ENCODE assay signal across 30 cellular contexts in the genomic region with DNA sequence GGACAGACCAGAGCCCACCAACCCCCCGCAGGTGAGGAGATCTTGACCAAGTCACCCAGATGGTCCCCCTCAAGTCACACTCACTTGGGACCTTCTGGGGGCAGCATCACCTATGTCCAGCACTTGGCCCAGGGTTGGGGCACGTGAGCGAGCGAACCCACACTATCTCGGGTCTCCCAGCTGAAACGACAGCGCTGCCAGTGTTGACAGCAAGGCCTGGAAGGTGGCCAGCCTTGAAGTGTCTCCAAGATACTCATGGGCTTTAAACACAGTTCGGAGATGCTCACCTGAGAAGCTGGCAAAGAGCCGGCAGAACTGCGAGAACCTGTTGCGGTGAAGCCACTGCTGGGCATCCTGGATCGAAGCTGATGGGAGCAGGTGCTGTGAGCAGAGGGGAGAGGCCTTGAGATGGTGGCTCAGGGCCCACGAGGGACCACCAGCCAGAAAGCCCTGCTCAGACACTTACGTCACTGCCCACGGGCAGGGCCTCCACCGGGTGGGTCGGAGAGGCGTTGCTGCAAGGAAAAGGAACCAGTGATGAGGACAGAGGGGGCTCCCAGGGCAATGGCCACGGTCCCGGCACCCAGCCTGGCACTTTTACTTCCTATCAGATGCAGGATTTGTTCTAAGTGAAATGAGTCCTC. TPM values are rescaled to one million over a fixed set of nuclear protein-coding genes. Genes with fewer than 3 reads are reported as not detected.
"Had no signal": no experiment of that assay in that cellular context is flagged by ENCODE, and none has a peak within 500 bp of the region (broad histone marks: within the 10 kb centered on the region; RNA-seq: fewer than 3 reads in every experiment).

No MANE protein-coding gene starts in this region.

- DNase-seq: activated CD4-positive, alpha-beta T cell treated with anti-CD3 and anti-CD28 coated beads for 48 hours; activated CD4-positive, alpha-beta T cell treated with anti-CD3 and anti-CD28 coated beads, Interleukin-2, amount 50 U/mL, for 48 hours; activated CD8-positive, alpha-beta memory T cell treated with anti-CD3 and anti-CD28 coated beads for 24 hours; activated gamma-delta T cell; activated naive CD4-positive, alpha-beta T cell treated with anti-CD3 and anti-CD28 coated beads, Interleukin-2, amount 10 ng/mL, durations not matched to agents 7 days and 5 days; activated naive CD8-positive, alpha-beta T cell treated with anti-CD3 and anti-CD28 coated beads, Interleukin-2, amount 10 ng/mL, durations not matched to agents 7 days and 5 days; cortex of kidney; effector memory CD8-positive, alpha-beta T cell; erythroblast; gastrocnemius medialis; glutamatergic neuron; hippocampal formation; left colon; nephron progenitor cell; stimulated activated naive CD4-positive, alpha-beta T cell; SW 1271; T-helper 9 cell; WERI-Rb-1 had no signal

- H3K27me3 Mint-ChIP-seq: activated naive CD8-positive, alpha-beta T cell treated with anti-CD3 and anti-CD28 coated beads, Interleukin-2, amount 10 ng/mL, durations not matched to agents 7 days and 5 days had no signal

- H3K4me3 Mint-ChIP-seq: activated naive CD4-positive, alpha-beta T cell treated with anti-CD3 and anti-CD28 coated beads, Interleukin-2, amount 10 ng/mL, durations not matched to agents 7 days and 5 days; activated naive CD8-positive, alpha-beta T cell treated with anti-CD3 and anti-CD28 coated beads, Interleukin-2, amount 10 ng/mL, durations not matched to agents 7 days and 5 days; brain; effector memory CD8-positive, alpha-beta T cell; nephron progenitor cell; T-helper 1 cell treated with Interleukin-12 subunit alpha and Interleukin-12 subunit beta and Interleukin-4 antibody, amounts not matched to agents 30 μg/mL and 1 μg/mL, for 36 hours had no signal

- H3K27ac ChIP-seq: ascending aorta, cardiac muscle cell, gastrocnemius medialis, pancreas, psoas muscle, suprapubic skin, tibial nerve, WERI-Rb-1 had no signal

- H3K4me3 ChIP-seq: ascending aorta, cardiac muscle cell, gastrocnemius medialis, mucosa of descending colon, pancreas, psoas muscle, suprapubic skin, tibial nerve had no signal

- H3K36me3 ChIP-seq: ascending aorta, cardiac muscle cell, gastrocnemius medialis, pancreas, tibial nerve had no signal

- H3K4me1 Mint-ChIP-seq: activated naive CD4-positive, alpha-beta T cell treated with anti-CD3 and anti-CD28 coated beads, Interleukin-2, amount 10 ng/mL, durations not matched to agents 7 days and 5 days; activated naive CD8-positive, alpha-beta T cell treated with anti-CD3 and anti-CD28 coated beads, Interleukin-2, amount 10 ng/mL, durations not matched to agents 7 days and 5 days had no signal

- ATAC-seq: activated CD4-positive, CD25-positive, alpha-beta regulatory T cell treated with anti-CD3 and anti-CD28 coated beads, Interleukin-2, amount 50 U/mL, for 24 hours; effector memory CD8-positive, alpha-beta T cell; gastrocnemius medialis; left colon; mucosa of descending colon; pancreas had no signal

- H3K27me3 ChIP-seq: ascending aorta, cardiac muscle cell, gastrocnemius medialis, pancreas, suprapubic skin, tibial nerve had no signal

- H3K9me3 Mint-ChIP-seq: activated naive CD4-positive, alpha-beta T cell treated with anti-CD3 and anti-CD28 coated beads, Interleukin-2, amount 10 ng/mL, durations not matched to agents 7 days and 5 days; activated naive CD8-positive, alpha-beta T cell treated with anti-CD3 and anti-CD28 coated beads, Interleukin-2, amount 10 ng/mL, durations not matched to agents 7 days and 5 days; effector memory CD8-positive, alpha-beta T cell; nephron progenitor cell; T-helper 1 cell treated with Interleukin-12 subunit alpha and Interleukin-12 subunit beta and Interleukin-4 antibody, amounts not matched to agents 30 μg/mL and 1 μg/mL, for 36 hours had no signal

- H3K4me1 ChIP-seq: ascending aorta, gastrocnemius medialis, pancreas, psoas muscle, suprapubic skin, tibial nerve had no signal

- H3K27ac Mint-ChIP-seq: activated naive CD4-positive, alpha-beta T cell treated with anti-CD3 and anti-CD28 coated beads, Interleukin-2, amount 10 ng/mL, durations not matched to agents 7 days and 5 days; activated naive CD8-positive, alpha-beta T cell treated with anti-CD3 and anti-CD28 coated beads, Interleukin-2, amount 10 ng/mL, durations not matched to agents 7 days and 5 days; brain; effector memory CD8-positive, alpha-beta T cell; nephron progenitor cell; T-helper 1 cell treated with Interleukin-12 subunit alpha and Interleukin-12 subunit beta and Interleukin-4 antibody, amounts not matched to agents 30 μg/mL and 1 μg/mL, for 36 hours had no signal

- H3K36me3 Mint-ChIP-seq: activated naive CD4-positive, alpha-beta T cell treated with anti-CD3 and anti-CD28 coated beads, Interleukin-2, amount 10 ng/mL, durations not matched to agents 7 days and 5 days; activated naive CD8-positive, alpha-beta T cell treated with anti-CD3 and anti-CD28 coated beads, Interleukin-2, amount 10 ng/mL, durations not matched to agents 7 days and 5 days; brain had no signal

- H3K9me3 ChIP-seq: ascending aorta, gastrocnemius medialis, mucosa of descending colon, pancreas, psoas muscle, suprapubic skin, tibial nerve had no signal

RNA-seq across cellular contexts. Expression of a gene that starts 47.5 kb away (rescaled TPM):
- total RNA-seq: cardiac muscle cell, lung microvascular endothelial cell, myocyte had no signal
